ENCODE assay signal across 23 cellular contexts in the genomic region with DNA sequence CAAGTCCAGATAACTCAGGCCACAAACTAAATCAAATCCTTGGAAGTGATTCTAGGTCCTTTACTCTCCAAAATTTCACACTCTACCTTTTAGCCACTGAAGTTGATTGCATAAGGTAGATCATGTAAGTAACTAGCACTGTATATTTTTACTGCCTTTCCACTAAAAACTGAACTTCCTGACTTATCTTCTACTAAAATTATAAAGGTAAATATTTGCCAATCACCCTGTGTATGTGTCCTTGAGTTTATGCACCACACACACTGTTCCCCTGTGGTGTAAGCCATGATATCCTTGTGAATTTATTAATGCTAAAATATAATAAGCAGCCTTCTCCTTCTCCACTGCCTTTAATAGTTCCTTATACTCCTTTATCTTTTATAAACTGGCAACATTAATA.
"Had no signal": no experiment of that assay in that cellular context is flagged by ENCODE, and none has a peak within 500 bp of the region (broad histone marks: within the 10 kb centered on the region; RNA-seq: fewer than 3 reads in every experiment).

No MANE protein-coding gene starts in this region.

- FAIRE-seq: endothelial cell of umbilical vein, frontal cortex had no signal

- H3K27ac ChIP-seq: coronary artery, dorsolateral prefrontal cortex, esophagus muscularis mucosa, foreskin keratinocyte, gastroesophageal sphincter, heart left ventricle, hepatocyte, left lung, lower lobe of right lung had no signal

- ATAC-seq: foreskin keratinocyte; gastroesophageal sphincter; heart left ventricle; left lung; left ventricle myocardium superior; lower lobe of right lung; mucosa of descending colon; naive thymus-derived CD4-positive, alpha-beta T cell had no signal

- DNase-seq: dermis blood vessel endothelial cell; dorsolateral prefrontal cortex; effector CD4-positive, alpha-beta T cell; effector memory CD4-positive, alpha-beta T cell; foreskin keratinocyte; heart left ventricle; hypothalamus; immature natural killer cell; islet precursor cell; kidney; kidney glomerular epithelial cell; left lung; left ventricle myocardium superior; lower lobe of right lung; mesenchymal stem cell; mucosa of descending colon; naive thymus-derived CD4-positive, alpha-beta T cell had no signal
